Comparison of ENCODE assay signal across 1 cellular context in genomic region chr10:80264081-80265056, GRCh38.
TF ChIP-seq lines count a peak whose summit lies in the region.

No MANE protein-coding gene starts in this region.

TF ChIP-seq in HepG2, 621 proteins besides CTCF, POLR2A, EP300 and RAD21 (continued from another document and continues in another):
- TF ChIP-seq ZNF101 (CRISPR knock-in tag; IDR thresholded peaks at IDR 0.05; ENCODE audit: borderline replicate concordance, low read depth) (no peak), NBN (conservative IDR thresholded peaks at IDR 0.05) (no peak), ZNF350 (CRISPR knock-in tag; IDR thresholded peaks at IDR 0.05; ENCODE audit: borderline replicate concordance, low read depth) (peak; percentile 51; the same call in 1 of the 2 replicates), MED8 (CRISPR knock-in tag; IDR thresholded peaks at IDR 0.05; ENCODE audit: insufficient replicate concordance) (no peak), ZFX (CRISPR knock-in tag; IDR thresholded peaks at IDR 0.05; ENCODE audit: low read depth) (peak; percentile 65; the same call in 1 of the 2 replicates), KLF12 (CRISPR knock-in tag; IDR thresholded peaks at IDR 0.05; ENCODE audit: borderline replicate concordance) (no peak), TP53 (CRISPR knock-in tag; conservative IDR thresholded peaks at IDR 0.05) (no peak), ZNF883 (CRISPR knock-in tag; IDR thresholded peaks at IDR 0.05; ENCODE audit: not compliant biosample characterization) (no peak), SOX13 (IDR thresholded peaks at IDR 0.05) (no peak), SOX13 (CRISPR knock-in tag; conservative IDR thresholded peaks at IDR 0.05 in 1 of 2, IDR thresholded peaks at IDR 0.05 in 1 of 2) (peak in 1 of 2 experiments; percentile 74; a peak in 2 of 4 replicates), ZNF550 (CRISPR knock-in tag; IDR thresholded peaks at IDR 0.05; ENCODE audit: borderline replicate concordance) (no peak), ZNF562 (CRISPR knock-in tag; IDR thresholded peaks at IDR 0.05; ENCODE audit: borderline replicate concordance) (no peak), RBM39 (IDR thresholded peaks at IDR 0.05; ENCODE audit: low read depth, low read length, poor library complexity, severe bottlenecking) (no peak), HOXA9 (CRISPR knock-in tag; IDR thresholded peaks at IDR 0.05; ENCODE audit: borderline replicate concordance) (0 out of 2 replicates have a peak, but pooled peaks have one; percentile 31), ZNF703 (CRISPR knock-in tag; IDR thresholded peaks at IDR 0.05; ENCODE audit: borderline replicate concordance) (no peak), SMAD1 (CRISPR knock-in tag; IDR thresholded peaks at IDR 0.05; ENCODE audit: borderline replicate concordance, low read depth) (no peak), ZNF576 (CRISPR knock-in tag; IDR thresholded peaks at IDR 0.05) (no peak), PHF8 (CRISPR knock-in tag; IDR thresholded peaks at IDR 0.05) (no peak), FOXA3 (CRISPR knock-in tag; IDR thresholded peaks at IDR 0.05) (peak; percentile 76), ZNF747 (CRISPR knock-in tag; IDR thresholded peaks at IDR 0.05; ENCODE audit: borderline replicate concordance) (peak; percentile 74; the same call in 1 of the 2 replicates), ZNF713 (CRISPR knock-in tag; IDR thresholded peaks at IDR 0.05) (peak; percentile 80; the same call in 1 of the 2 replicates), RORA (CRISPR knock-in tag; IDR thresholded peaks at IDR 0.05) (no peak), ATF2 (CRISPR knock-in tag; IDR thresholded peaks at IDR 0.05) (peak; percentile 64; the same call in 1 of the 2 replicates), NFIC (IDR thresholded peaks at IDR 0.05; ENCODE audit: low read length) (no peak), GLMP (CRISPR knock-in tag; IDR thresholded peaks at IDR 0.05; ENCODE audit: borderline replicate concordance) (no peak), ZNF670 (CRISPR knock-in tag; IDR thresholded peaks at IDR 0.05; ENCODE audit: borderline replicate concordance) (no peak), PRDM10 (CRISPR knock-in tag; IDR thresholded peaks at IDR 0.05; ENCODE audit: low read depth) (peak; percentile 89), STAT6 (CRISPR knock-in tag; IDR thresholded peaks at IDR 0.05; ENCODE audit: borderline replicate concordance) (no peak), KDM2A (CRISPR knock-in tag; IDR thresholded peaks at IDR 0.05; ENCODE audit: borderline replicate concordance, low read depth) (peak; percentile 39; the same call in 1 of the 2 replicates), HMG20B (CRISPR knock-in tag; conservative IDR thresholded peaks at IDR 0.05) (0 out of 2 replicates have a peak, but pooled peaks have one; percentile 51), PATZ1 (CRISPR knock-in tag; IDR thresholded peaks at IDR 0.05) (peak; percentile 63), NCOA2 (CRISPR knock-in tag; IDR thresholded peaks at IDR 0.05) (peak; percentile 86), ZNF383 (CRISPR knock-in tag; IDR thresholded peaks at IDR 0.05; ENCODE audit: borderline replicate concordance) (no peak), ATF4 (CRISPR knock-in tag; IDR thresholded peaks at IDR 0.05) (0 out of 4 replicates have a peak, but pooled peaks of 1 of the 2 experiments have one; percentile 28), DBP (CRISPR knock-in tag; IDR thresholded peaks at IDR 0.05; ENCODE audit: not compliant biosample characterization) (no peak), ZNF781 (CRISPR knock-in tag; IDR thresholded peaks at IDR 0.05; ENCODE audit: borderline replicate concordance, not compliant biosample characterization) (peak; percentile 23), HINFP (CRISPR knock-in tag; IDR thresholded peaks at IDR 0.05; ENCODE audit: low read depth) (0 out of 2 replicates have a peak, but pooled peaks have one; percentile 9), KDM5B (CRISPR knock-in tag; IDR thresholded peaks at IDR 0.05; ENCODE audit: borderline replicate concordance) (peak; percentile 36; the same call in 1 of the 2 replicates), STAG1 (CRISPR knock-in tag; IDR thresholded peaks at IDR 0.05) (no peak), IRF9 (CRISPR knock-in tag; IDR thresholded peaks at IDR 0.05; ENCODE audit: borderline replicate concordance) (peak; percentile 50; the same call in 1 of the 2 replicates), REPIN1 (CRISPR knock-in tag; IDR thresholded peaks at IDR 0.05; ENCODE audit: borderline replicate concordance, low read depth) (peak; percentile 73; the same call in 1 of the 2 replicates), TCF12 (IDR thresholded peaks at IDR 0.05) (no peak), TCF12 (CRISPR knock-in tag; IDR thresholded peaks at IDR 0.05) (no peak), NCOR1 (IDR thresholded peaks at IDR 0.05; ENCODE audit: borderline replicate concordance, low read length) (peak; percentile 49; the same call in 1 of the 2 replicates), ZNF367 (CRISPR knock-in tag; IDR thresholded peaks at IDR 0.05; ENCODE audit: borderline replicate concordance) (no peak), SMARCE1 (IDR thresholded peaks at IDR 0.05; ENCODE audit: borderline replicate concordance) (no peak)
